In genomic region chr22:45576730-45577464, GRCh38 we compare ENCODE assay signal across 22 cellular contexts.
"Had no signal": no experiment of that assay in that cellular context is flagged by ENCODE, and none has a peak within 500 bp of the region (broad histone marks: within the 10 kb centered on the region; RNA-seq: fewer than 3 reads in every experiment).

No MANE protein-coding gene starts in this region.

- H2AFZ ChIP-seq: neural progenitor cell had no signal

- H3K36me3 ChIP-seq: gastrocnemius medialis, left lung, neural progenitor cell, ovary, right lobe of liver, upper lobe of right lung had no signal

- H3K4me3 ChIP-seq: gastrocnemius medialis, left lung, neural progenitor cell, ovary, psoas muscle, right lobe of liver, thoracic aorta, tibial nerve, upper lobe of right lung had no signal

- H3K4me1 ChIP-seq: gastrocnemius medialis, left lung, neural progenitor cell, psoas muscle, right lobe of liver had no signal

- H3K27me3 ChIP-seq: neural progenitor cell, ovary, right lobe of liver had no signal

- H3K9me3 ChIP-seq: gastrocnemius medialis, left lung, ovary, psoas muscle, right lobe of liver, thoracic aorta, upper lobe of right lung had no signal

- DNase-seq: cerebellar nuclear complex; dorsolateral prefrontal cortex; effector CD4-positive, alpha-beta T cell; foreskin fibroblast; gastrocnemius medialis; head of caudate nucleus; left cardiac atrium; left lung; mesendoderm; midbrain; naive thymus-derived CD4-positive, alpha-beta T cell; ovary; right lobe of liver; small intestine; stimulated activated CD4-positive, alpha-beta T cell treated with anti-CD3 and anti-CD28 coated beads, Interleukin-15, amount 100 ng/mL, for 24 hours; stimulated activated CD4-positive, alpha-beta T cell treated with anti-CD3 and anti-CD28 coated beads, Interleukin-2, amount 100 ng/mL, for 48 hours; stimulated activated naive B cell treated with anti-CD40 and anti-IgM and Interleukin-4, amounts not matched to agents 10 μg/mL and 1 μg/mL and 100 μg/mL, for 72 hours; upper lobe of right lung had no signal

- H3K4me2 ChIP-seq: neural progenitor cell had no signal

- H3K9ac ChIP-seq: neural progenitor cell had no signal

- ATAC-seq: gastrocnemius medialis; left cardiac atrium; left lung; naive thymus-derived CD4-positive, alpha-beta T cell; right lobe of liver; stimulated activated naive B cell treated with anti-CD40 and anti-IgM and Interleukin-4, amounts not matched to agents 10 μg/mL and 1 μg/mL and 100 μg/mL, for 72 hours; upper lobe of right lung had no signal

- H3K27ac ChIP-seq: dorsolateral prefrontal cortex, gastrocnemius medialis, left lung, neural progenitor cell, ovary, psoas muscle, right lobe of liver, thoracic aorta, tibial nerve, upper lobe of right lung had no signal
